Comparison of ENCODE assay signal across 8 cellular contexts in genomic region chr15:66293085-66293418, GRCh38. TPM values are rescaled to one million over a fixed set of nuclear protein-coding genes. Genes with fewer than 3 reads are reported as not detected.
A peak's percentile ranks its signal among the peaks of the same experiment; 100 is the strongest.
DNase-seq lines count a peak whose midpoint lies in the region; ATAC-seq and TF ChIP-seq lines count a peak whose summit lies in the region.

No MANE protein-coding gene starts in this region.

- peaks cover 2% of the 10 kb centered on the region for H3K27me3 Mint-ChIP-seq in activated CD4-positive, alpha-beta T cell treated with anti-CD3 and anti-CD28 coated beads, Interleukin-2, amount 10 ng/mL, durations not matched to agents 7 days and 5 days

- no peaks in the 10 kb centered on the region for H3K27me3 ChIP-seq in ascending aorta
- H3K27me3 ChIP-seq in thyroid gland, result no peaks in the 10 kb centered on the region

- TF ChIP-seq POLR2A in thyroid gland (IDR thresholded peaks at IDR 0.05), result no peak

- H3K9me3 Mint-ChIP-seq in activated CD4-positive, alpha-beta T cell treated with anti-CD3 and anti-CD28 coated beads, Interleukin-2, amount 10 ng/mL, durations not matched to agents 7 days and 5 days, result no peaks in the 10 kb centered on the region

- ATAC-seq in left lobe of liver (peak; percentile 57), HG03457 (IDR thresholded peaks at IDR 0.05; ENCODE audit: unreplicated experiment) (no peak)

- peak overlapping the region; percentile 90 to 94 for H3K27ac ChIP-seq in ascending aorta
- H3K27ac ChIP-seq in thyroid gland, result peak overlapping the region; percentile 77 to 92 (median 91)

- DNase-seq in activated CD4-positive, alpha-beta T cell treated with anti-CD3 and anti-CD28 coated beads, Interleukin-2, amount 10 ng/mL, durations not matched to agents 7 days and 5 days, result no peak
- DNase-seq in activated CD4-positive, alpha-beta T cell treated with anti-CD3 and anti-CD28 coated beads for 1 hour, result no peak
- no peak for DNase-seq in ascending aorta (ENCODE audit: low spot score in 2 of 2)
- no peak for DNase-seq in left lobe of liver (ENCODE audit: low spot score)
- DNase-seq in thyroid gland, result no peak
- no peak for DNase-seq in AG08395 (ENCODE audit: low spot score)
- no peak for DNase-seq in iPS-NIHi7 (ENCODE audit: extremely low spot score)

- peak overlapping the region; percentile 80 for H3K4me3 Mint-ChIP-seq in activated CD4-positive, alpha-beta T cell treated with anti-CD3 and anti-CD28 coated beads, Interleukin-2, amount 10 ng/mL, durations not matched to agents 7 days and 5 days

- H3K4me3 ChIP-seq in ascending aorta (peak overlapping the region; percentile 93 to 95), thyroid gland (replicated peaks in 1 of 3) (peak overlapping the region; percentile 54 to 68 (median 66))

- peaks cover 49% of the 10 kb centered on the region for H3K4me1 Mint-ChIP-seq in activated CD4-positive, alpha-beta T cell treated with anti-CD3 and anti-CD28 coated beads, Interleukin-2, amount 10 ng/mL, durations not matched to agents 7 days and 5 days

- H3K4me1 ChIP-seq in ascending aorta, result peaks cover 8 to 19% of the 10 kb centered on the region in 2 donors
- peaks cover 20% of the 10 kb centered on the region in 2 donors for H3K4me1 ChIP-seq in thyroid gland

- peaks cover 8% of the 10 kb centered on the region for H3K36me3 Mint-ChIP-seq in activated CD4-positive, alpha-beta T cell treated with anti-CD3 and anti-CD28 coated beads, Interleukin-2, amount 10 ng/mL, durations not matched to agents 7 days and 5 days (ENCODE audit: low read depth)

- 1 to 4% methylated on average over 13 of the region's 13 CpGs for WGBS in thyroid gland, 2 donors

- no peaks in the 10 kb centered on the region for H3K9me3 ChIP-seq in ascending aorta
- no peaks in the 10 kb centered on the region for H3K9me3 ChIP-seq in thyroid gland

- H3K27ac Mint-ChIP-seq in activated CD4-positive, alpha-beta T cell treated with anti-CD3 and anti-CD28 coated beads, Interleukin-2, amount 10 ng/mL, durations not matched to agents 7 days and 5 days, result peak overlapping the region; percentile 92

- TF ChIP-seq CTCF in ascending aorta (IDR thresholded peaks at IDR 0.05) (no peak), thyroid gland (IDR thresholded peaks at IDR 0.05) (no peak)

- intact Hi-C loops in ascending aorta (cut with DNase I), result no loop called here
- intact Hi-C loops in thyroid gland (cut with DNase I), result no loop called here

- H3K36me3 ChIP-seq in ascending aorta, result no peaks in the 10 kb centered on the region
- no peaks in the 10 kb centered on the region for H3K36me3 ChIP-seq in thyroid gland

- CTCF ChIA-PET in activated CD4-positive, alpha-beta T cell treated with anti-CD3 and anti-CD28 coated beads, Interleukin-2, amount 10 ng/mL, durations not matched to agents 7 days and 5 days (lab: Charles Lee), result interaction anchor here (0.6 to 1.6 kb wide), 4 partner anchors 9 to 205 kb away, joined by 3 to 5 read pairs (median 4); no protein-coding TSS in a partner anchor

- POLR2A ChIA-PET in activated CD4-positive, alpha-beta T cell treated with anti-CD3 and anti-CD28 coated beads, Interleukin-2, amount 10 ng/mL, durations not matched to agents 7 days and 5 days (lab: Charles Lee), result interaction anchor here (0.6 kb wide), 1 partner anchor 314 kb away, joined by 5 read pairs; no protein-coding TSS in a partner anchor

RNA-seq across cellular contexts. Expression of gene DIS3L, which starts 0.3 kb away (rescaled TPM):
- total RNA-seq in activated CD4-positive, alpha-beta T cell treated with anti-CD3 and anti-CD28 coated beads, Interleukin-2, amount 10 ng/mL, durations not matched to agents 7 days and 5 days, result 10 to 100 TPM; 31.2 to 35.6 TPM
- total RNA-seq in ascending aorta (10.3 TPM), left lobe of liver (27.2 TPM), thyroid gland (10 to 100 TPM; 20.8 to 49.8 (median 37.8) TPM)

RNA-seq across cellular contexts. Expression of gene MEGF11, which starts 39.5 kb away (rescaled TPM):
- total RNA-seq in activated CD4-positive, alpha-beta T cell treated with anti-CD3 and anti-CD28 coated beads, Interleukin-2, amount 10 ng/mL, durations not matched to agents 7 days and 5 days, result not detected
- not detected for total RNA-seq in ascending aorta
- not detected for total RNA-seq in left lobe of liver
- total RNA-seq in thyroid gland, result under 1 TPM in 1 of 4 donors, not detected in 3; 0.20 TPM
